In genomic region chr16:17173134-17173729, GRCh38 we compare ENCODE assay signal across 1 cellular context.
A peak's percentile ranks its signal among the peaks of the same experiment; 100 is the strongest.
TF ChIP-seq lines count a peak whose summit lies in the region.

No MANE protein-coding gene starts in this region.

TF ChIP-seq in HepG2, 621 proteins besides CTCF, POLR2A, EP300 and RAD21 (continued from another document):
- TF ChIP-seq, protein P1, sequence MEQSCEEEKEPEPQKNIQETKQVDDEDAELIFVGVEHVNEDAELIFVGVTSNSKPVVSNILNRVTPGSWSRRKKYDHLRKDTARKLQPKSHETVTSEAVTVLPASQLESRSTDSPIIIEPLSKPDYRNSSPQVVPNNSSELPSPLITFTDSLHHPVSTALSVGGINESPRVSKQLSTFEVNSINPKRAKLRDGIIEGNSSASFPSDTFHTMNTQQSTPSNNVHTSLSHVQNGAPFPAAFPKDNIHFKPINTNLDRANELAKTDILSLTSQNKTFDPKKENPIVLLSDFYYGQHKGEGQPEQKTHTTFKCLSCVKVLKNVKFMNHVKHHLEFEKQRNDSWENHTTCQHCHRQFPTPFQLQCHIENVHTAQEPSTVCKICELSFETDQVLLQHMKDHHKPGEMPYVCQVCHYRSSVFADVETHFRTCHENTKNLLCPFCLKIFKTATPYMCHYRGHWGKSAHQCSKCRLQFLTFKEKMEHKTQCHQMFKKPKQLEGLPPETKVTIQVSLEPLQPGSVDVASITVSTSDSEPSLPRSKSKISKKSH (CRISPR knock-in tag; IDR thresholded peaks at IDR 0.05; ENCODE audit: borderline replicate concordance), result no peak
- no peak for TF ChIP-seq SP140L (CRISPR knock-in tag; IDR thresholded peaks at IDR 0.05; ENCODE audit: borderline replicate concordance)
- TF ChIP-seq MYC (CRISPR knock-in tag; IDR thresholded peaks at IDR 0.05; ENCODE audit: borderline replicate concordance), result no peak
- TF ChIP-seq HOXA7 (CRISPR knock-in tag; IDR thresholded peaks at IDR 0.05), result no peak
- TF ChIP-seq TFAP4 (IDR thresholded peaks at IDR 0.05; ENCODE audit: borderline replicate concordance, low read depth), result no peak
- TF ChIP-seq, protein P2, sequence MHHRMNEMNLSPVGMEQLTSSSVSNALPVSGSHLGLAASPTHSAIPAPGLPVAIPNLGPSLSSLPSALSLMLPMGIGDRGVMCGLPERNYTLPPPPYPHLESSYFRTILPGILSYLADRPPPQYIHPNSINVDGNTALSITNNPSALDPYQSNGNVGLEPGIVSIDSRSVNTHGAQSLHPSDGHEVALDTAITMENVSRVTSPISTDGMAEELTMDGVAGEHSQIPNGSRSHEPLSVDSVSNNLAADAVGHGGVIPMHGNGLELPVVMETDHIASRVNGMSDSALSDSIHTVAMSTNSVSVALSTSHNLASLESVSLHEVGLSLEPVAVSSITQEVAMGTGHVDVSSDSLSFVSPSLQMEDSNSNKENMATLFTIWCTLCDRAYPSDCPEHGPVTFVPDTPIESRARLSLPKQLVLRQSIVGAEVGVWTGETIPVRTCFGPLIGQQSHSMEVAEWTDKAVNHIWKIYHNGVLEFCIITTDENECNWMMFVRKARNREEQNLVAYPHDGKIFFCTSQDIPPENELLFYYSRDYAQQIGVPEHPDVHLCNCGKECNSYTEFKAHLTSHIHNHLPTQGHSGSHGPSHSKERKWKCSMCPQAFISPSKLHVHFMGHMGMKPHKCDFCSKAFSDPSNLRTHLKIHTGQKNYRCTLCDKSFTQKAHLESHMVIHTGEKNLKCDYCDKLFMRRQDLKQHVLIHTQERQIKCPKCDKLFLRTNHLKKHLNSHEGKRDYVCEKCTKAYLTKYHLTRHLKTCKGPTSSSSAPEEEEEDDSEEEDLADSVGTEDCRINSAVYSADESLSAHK (CRISPR knock-in tag; IDR thresholded peaks at IDR 0.05; ENCODE audit: borderline replicate concordance), result no peak
- TF ChIP-seq, protein P3, sequence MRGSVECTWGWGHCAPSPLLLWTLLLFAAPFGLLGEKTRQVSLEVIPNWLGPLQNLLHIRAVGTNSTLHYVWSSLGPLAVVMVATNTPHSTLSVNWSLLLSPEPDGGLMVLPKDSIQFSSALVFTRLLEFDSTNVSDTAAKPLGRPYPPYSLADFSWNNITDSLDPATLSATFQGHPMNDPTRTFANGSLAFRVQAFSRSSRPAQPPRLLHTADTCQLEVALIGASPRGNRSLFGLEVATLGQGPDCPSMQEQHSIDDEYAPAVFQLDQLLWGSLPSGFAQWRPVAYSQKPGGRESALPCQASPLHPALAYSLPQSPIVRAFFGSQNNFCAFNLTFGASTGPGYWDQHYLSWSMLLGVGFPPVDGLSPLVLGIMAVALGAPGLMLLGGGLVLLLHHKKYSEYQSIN (CRISPR knock-in tag; IDR thresholded peaks at IDR 0.05; ENCODE audit: borderline replicate concordance), result no peak
- TF ChIP-seq LCORL (IDR thresholded peaks at IDR 0.05), result no peak
- no peak for TF ChIP-seq LCORL (CRISPR knock-in tag; IDR thresholded peaks at IDR 0.05)
- no peak; the same call in 1 of the 2 replicates for TF ChIP-seq MAFF (IDR thresholded peaks at IDR 0.05; ENCODE audit: low read depth, low read length)
- no peak for TF ChIP-seq ZNF17 (CRISPR knock-in tag; IDR thresholded peaks at IDR 0.05)
- no peak for TF ChIP-seq GLI4 (CRISPR knock-in tag; IDR thresholded peaks at IDR 0.05; ENCODE audit: borderline replicate concordance)
- TF ChIP-seq SUZ12 (IDR thresholded peaks at IDR 0.05; ENCODE audit: low read depth, low read length), result no peak
- 0 out of 2 replicates have a peak, but pooled peaks have one; percentile 27 for TF ChIP-seq HNF4A (CRISPR knock-in tag; IDR thresholded peaks at IDR 0.05)
- no peak for TF ChIP-seq ZNF580 (CRISPR knock-in tag; IDR thresholded peaks at IDR 0.05; ENCODE audit: borderline replicate concordance, low read depth)
- no peak for TF ChIP-seq RXRB (CRISPR knock-in tag; IDR thresholded peaks at IDR 0.05; ENCODE audit: borderline replicate concordance)
- no peak for TF ChIP-seq NFKB2 (CRISPR knock-in tag; IDR thresholded peaks at IDR 0.05; ENCODE audit: borderline replicate concordance)
- no peak for TF ChIP-seq GFI1 (CRISPR knock-in tag; IDR thresholded peaks at IDR 0.05; ENCODE audit: borderline replicate concordance)
- no peak for TF ChIP-seq KDM3A (CRISPR knock-in tag; IDR thresholded peaks at IDR 0.05; ENCODE audit: low read depth)
- peak; percentile 49; the same call in 1 of the 2 replicates for TF ChIP-seq HNF4G (IDR thresholded peaks at IDR 0.05; ENCODE audit: borderline replicate concordance, low read depth, low read length)
- TF ChIP-seq HNF4G (CRISPR knock-in tag; IDR thresholded peaks at IDR 0.05; ENCODE audit: borderline replicate concordance, low read depth), result no peak
- TF ChIP-seq CEBPB (IDR thresholded peaks at IDR 0.05; ENCODE audit: borderline replicate concordance, low read depth, low read length), result peak; percentile 61; the same call in 1 of the 2 replicates
